In genomic region chr2:60175290-60175689, GRCh38 we compare ENCODE assay signal across 9 cellular contexts.
"Had no signal": no experiment of that assay in that cellular context is flagged by ENCODE, and none has a peak within 500 bp of the region (broad histone marks: within the 10 kb centered on the region; RNA-seq: fewer than 3 reads in every experiment).

No MANE protein-coding gene starts in this region.

- ATAC-seq: GM23338, K562 had no signal

- H3K27ac ChIP-seq: HL-60, KMS-11 had no signal

- H2AFZ ChIP-seq: GM23338 had no signal

- DNase-seq: H9, HCEC 1CT, IMR-90 had no signal

- H3K4me3 ChIP-seq: GM23338, K562 had no signal

- H3K4me2 ChIP-seq: GM23338, KMS-11 had no signal

- H3K9ac ChIP-seq: KMS-11 had no signal

- FAIRE-seq: H1, H54, K562 had no signal
